In the genomic region with DNA sequence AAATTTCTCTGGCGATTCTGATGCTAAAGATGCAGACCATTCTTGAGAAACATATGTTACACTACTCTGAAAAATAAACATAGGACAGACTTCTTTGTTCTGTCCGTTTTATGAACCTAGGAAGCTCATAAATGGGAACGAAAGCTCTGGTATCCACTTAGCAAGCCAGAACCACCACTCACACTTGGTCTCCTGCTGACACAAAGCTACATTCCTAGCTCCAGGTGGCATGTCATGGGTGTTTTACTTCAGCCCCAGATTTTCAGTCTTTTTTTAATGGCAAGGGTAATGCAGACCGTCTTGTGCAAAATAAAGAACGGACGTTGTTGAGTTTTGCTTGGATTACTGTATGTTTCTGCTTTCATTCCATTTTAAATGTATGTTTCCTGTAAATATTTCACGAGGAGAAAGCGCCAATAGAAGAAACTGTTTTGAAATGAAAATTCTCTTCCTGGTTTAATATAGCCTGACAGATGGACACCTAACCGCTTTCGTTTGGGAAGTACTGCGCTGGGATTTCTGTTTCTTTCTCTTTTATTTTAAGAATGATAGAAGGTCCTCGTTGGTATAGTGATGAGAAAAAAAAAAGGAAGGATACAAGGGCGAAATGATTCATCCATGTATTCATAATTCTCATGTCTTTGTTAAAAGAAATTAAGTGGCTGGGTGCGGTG, we compare ENCODE assay signal across 8 cellular contexts. TPM values are rescaled to one million over a fixed set of nuclear protein-coding genes. Genes with fewer than 3 reads are reported as not detected.
DNase-seq lines count a peak whose midpoint lies in the region; FAIRE-seq and TF ChIP-seq lines count a peak whose summit lies in the region.

No MANE protein-coding gene starts in this region.

- H3K27ac ChIP-seq in astrocyte (ENCODE audit: low read depth, low read length), result peak overlapping the region; percentile 96
- H3K27ac ChIP-seq in smooth muscle cell (ENCODE audit: low read depth), result peak overlapping the region; percentile 89

- H3K9ac ChIP-seq in astrocyte (ENCODE audit: low read length), result peak overlapping the region; percentile 92
- H3K9ac ChIP-seq in smooth muscle cell (ENCODE audit: low read depth), result peak overlapping the region; percentile 98

- H3K27me3 ChIP-seq in astrocyte (ENCODE audit: insufficient read depth, low read length), result no peaks in the 10 kb centered on the region
- H3K27me3 ChIP-seq in smooth muscle cell (ENCODE audit: low read depth), result no peaks in the 10 kb centered on the region

- no peaks in the 10 kb centered on the region for H3F3A ChIP-seq in smooth muscle cell (ENCODE audit: low read depth)

- peak overlapping the region; percentile 85 for H3K4me3 ChIP-seq in astrocyte (ENCODE audit: insufficient read depth, low read depth, low read length)
- peak overlapping the region; percentile 95 for H3K4me3 ChIP-seq in smooth muscle cell

- no peaks in the 10 kb centered on the region for H3K36me3 Mint-ChIP-seq in astrocyte (ENCODE audit: low read depth, unreplicated experiment)

- H3K4me3 Mint-ChIP-seq in astrocyte (ENCODE audit: unreplicated experiment), result peak overlapping the region; percentile 100

- peaks cover 9% of the 10 kb centered on the region for H3K4me1 Mint-ChIP-seq in astrocyte (ENCODE audit: low read depth, unreplicated experiment)

- H3K9me3 Mint-ChIP-seq in astrocyte (ENCODE audit: unreplicated experiment), result no peaks in the 10 kb centered on the region

- peak overlapping the region; percentile 98 for H3K27ac Mint-ChIP-seq in astrocyte (ENCODE audit: unreplicated experiment)

- H4K20me1 ChIP-seq in astrocyte (ENCODE audit: insufficient read depth, low read length) (peaks cover under 1% of the 10 kb centered on the region), smooth muscle cell (ENCODE audit: low read depth) (peaks cover 1% of the 10 kb centered on the region)

- intact Hi-C loops in posterior cingulate gyrus (cut with DNase I), result loop anchor here (2.0 to 10.0 kb wide), 2 partner anchors 33 to 55 kb away; partner anchors contain the start of gene DYNLL1

- H3K36me3 ChIP-seq in astrocyte (ENCODE audit: insufficient read depth, low read length), result no peaks in the 10 kb centered on the region
- H3K36me3 ChIP-seq in smooth muscle cell (ENCODE audit: low read depth), result no peaks in the 10 kb centered on the region

- FAIRE-seq in astrocyte (lab: Jason Lieb, UNC), result no peak

- 49% methylated on average over 14 of the region's 14 CpGs for WGBS in smooth muscle cell (ENCODE audit: low lambda C conversion rate)

- DNase-seq in A172 (ENCODE audit: low spot score) (peak; percentile 32), GDM1 (lab: John Stamatoyannopoulos, UW) (peak; percentile 21), NCI-H345 (lab: John Stamatoyannopoulos, UW) (peak; percentile 32), astrocyte (ENCODE audit: low read depth) (peak; percentile 42), iPS-NIHi11 (ENCODE audit: low spot score) (peak; percentile 55), smooth muscle cell (lab: John Stamatoyannopoulos, UW; ENCODE audit: unreplicated experiment) (no peak), posterior cingulate gyrus (no peak), NK-92 (lab: John Stamatoyannopoulos, UW; ENCODE audit: unreplicated experiment) (no peak)

- peak overlapping the region; percentile 90 for H3K4me2 ChIP-seq in astrocyte (ENCODE audit: low read length)
- peak overlapping the region; percentile 86 for H3K4me2 ChIP-seq in smooth muscle cell

- peak overlapping the region; percentile 80 for H2AFZ ChIP-seq in astrocyte (ENCODE audit: low read depth, low read length)
- peak overlapping the region; percentile 95 for H2AFZ ChIP-seq in smooth muscle cell (ENCODE audit: low read depth)

- H3K4me1 ChIP-seq in astrocyte (ENCODE audit: insufficient read depth, low read length) (peaks cover 9% of the 10 kb centered on the region), smooth muscle cell (ENCODE audit: low read depth) (peaks cover 13% of the 10 kb centered on the region)

- H3K27me3 Mint-ChIP-seq in astrocyte (ENCODE audit: low read depth, unreplicated experiment), result no peaks in the 10 kb centered on the region

- H3K79me2 ChIP-seq in astrocyte (ENCODE audit: insufficient read depth, low read length) (peaks cover 14% of the 10 kb centered on the region), smooth muscle cell (ENCODE audit: low read depth) (peaks cover 6% of the 10 kb centered on the region)

- TF ChIP-seq CTCF in astrocyte (IDR thresholded peaks at IDR 0.05; ENCODE audit: insufficient read depth, low read depth, low read length) (peak; percentile 3), smooth muscle cell (IDR thresholded peaks at IDR 0.05; ENCODE audit: borderline replicate concordance, insufficient read depth, poor library complexity, severe bottlenecking) (peak; percentile 10)

- H3K9me3 ChIP-seq in astrocyte (ENCODE audit: insufficient read depth, low read depth, low read length) (no peaks in the 10 kb centered on the region), smooth muscle cell (replicated peaks; ENCODE audit: low read depth) (no peaks in the 10 kb centered on the region)

RNA-seq across cellular contexts. Expression of gene COQ5, which starts 0.8 kb away (rescaled TPM):
- total RNA-seq in A172 (2014; rRNA removed; shearing (Covaris generic)), result 30.2 and 39.2 TPM in 2 replicates
- 22.9 and 23.4 TPM in 2 replicates for total RNA-seq in astrocyte
- 32.5 and 34.7 TPM in 2 replicates for total RNA-seq in smooth muscle cell
- polyA plus RNA-seq in smooth muscle cell, result 39.9 and 46.9 TPM in 2 replicates

RNA-seq across cellular contexts. Expression of gene RNF10, which starts 4.4 kb away (rescaled TPM):
- total RNA-seq in A172 (2014; rRNA removed; shearing (Covaris generic)), result 46.2 and 85.2 TPM in 2 replicates
- total RNA-seq in astrocyte (181 and 185 TPM in 2 replicates), smooth muscle cell (49.0 and 63.2 TPM in 2 replicates)
- 115 and 134 TPM in 2 replicates for polyA plus RNA-seq in smooth muscle cell

RNA-seq across cellular contexts. Expression of gene DYNLL1, which starts 33.9 kb away (rescaled TPM):
- total RNA-seq in A172 (2014; rRNA removed; shearing (Covaris generic)), result 570 and 573 TPM in 2 replicates
- total RNA-seq in astrocyte, result 490 and 500 TPM in 2 replicates
- 403 and 502 TPM in 2 replicates for total RNA-seq in smooth muscle cell
- 497 and 616 TPM in 2 replicates for polyA plus RNA-seq in smooth muscle cell

RNA-seq across cellular contexts. Expression of gene POP5, which starts 51.4 kb away (rescaled TPM):
- 54.7 and 60.3 TPM in 2 replicates for total RNA-seq in A172 (2014; rRNA removed; shearing (Covaris generic))
- total RNA-seq in astrocyte (31.3 and 36.0 TPM in 2 replicates), smooth muscle cell (21.8 and 25.8 TPM in 2 replicates)
- polyA plus RNA-seq in smooth muscle cell, result 40.4 and 57.5 TPM in 2 replicates

Comparison
In these comparisons a context has a peak if more than half of its experiments do, and no peak if none do; other contexts are left out.
1. DNase-seq: peak in A172 (single experiment), GDM1 (single experiment), NCI-H345 (single experiment), astrocyte (single experiment) and iPS-NIHi11 (single experiment); none in smooth muscle cell (single experiment), posterior cingulate gyrus (0 of 10) and NK-92 (single experiment).